10 cellular contexts compared by ENCODE assay signal in the genomic region with DNA sequence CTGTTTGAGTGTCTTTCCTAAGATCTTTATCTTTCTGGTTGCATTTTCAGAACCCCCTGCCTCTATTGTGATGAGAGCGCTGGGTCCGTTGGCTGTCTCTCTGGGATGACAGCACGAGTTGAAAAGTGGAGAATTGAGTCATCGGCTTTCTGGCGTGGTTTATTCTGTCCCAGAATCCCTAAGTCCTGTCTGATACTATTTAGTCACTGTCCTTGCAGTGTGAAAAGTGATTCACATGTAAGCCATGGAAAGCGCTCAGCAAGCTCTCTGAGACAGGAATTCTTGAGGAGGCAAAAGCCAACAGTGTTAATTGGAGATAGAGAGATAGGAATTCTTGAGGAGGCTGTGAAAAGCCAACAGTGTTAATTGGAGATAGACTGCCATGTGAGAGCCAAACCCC.
DNase-seq lines count a peak whose midpoint lies in the region; ATAC-seq, FAIRE-seq and TF ChIP-seq lines count a peak whose summit lies in the region.
"Had no signal": no experiment of that assay in that cellular context is flagged by ENCODE, and none has a peak within 500 bp of the region (broad histone marks: within the 10 kb centered on the region; RNA-seq: fewer than 3 reads in every experiment).

No MANE protein-coding gene starts in this region.

- peak overlapping the region; percentile 22 for H3K4me3 Mint-ChIP-seq in endodermal cell
- H3K4me3 Mint-ChIP-seq: activated CD8-positive, alpha-beta T cell treated with anti-CD3 and anti-CD28 coated beads, Interleukin-2, amount 10 ng/mL, durations not matched to agents 7 days and 5 days had no signal

- H3K4me3 ChIP-seq in endodermal cell (ENCODE audit: low read length) (peak overlapping the region; percentile 39), smooth muscle cell (no peak overlapping the region), lower lobe of right lung (no peak overlapping the region)

- H3K9me3 Mint-ChIP-seq in endodermal cell, result peaks cover 3% of the 10 kb centered on the region

- peak overlapping the region; percentile 15 for H3K9ac ChIP-seq in endodermal cell (ENCODE audit: extremely low read depth, low read length, poor library complexity, severe bottlenecking)
- H3K9ac ChIP-seq in smooth muscle cell (ENCODE audit: low read depth), result peak overlapping the region; percentile 62

- FAIRE-seq in RCC 7860 (lab: Jason Lieb, UNC), result peak; percentile 83

- no peak overlapping the region for H2AFZ ChIP-seq in smooth muscle cell (ENCODE audit: low read depth)

- peaks cover 7% of the 10 kb centered on the region for H3K79me2 ChIP-seq in smooth muscle cell (ENCODE audit: low read depth)

- DNase-seq in activated CD4-positive, alpha-beta T cell treated with anti-CD3 and anti-CD28 coated beads, Interleukin-2, amount 50 U/mL, for 48 hours, result peak; percentile 48 to 63
- DNase-seq in activated CD4-positive, alpha-beta T cell treated with anti-CD3 and anti-CD28 coated beads, Interleukin-2, amount 50 U/mL, for 4 hours, result no peak
- DNase-seq in RCC 7860 (ENCODE audit: low spot score) (peak; percentile 87), endodermal cell (peak; percentile 85), smooth muscle cell (lab: John Stamatoyannopoulos, UW; ENCODE audit: unreplicated experiment) (no peak), activated gamma-delta T cell (lab: John Stamatoyannopoulos, UW) (no peak), lower lobe of right lung (no peak)
- DNase-seq: activated CD8-positive, alpha-beta T cell treated with anti-CD3 and anti-CD28 coated beads, Interleukin-2, amount 10 ng/mL, durations not matched to agents 7 days and 5 days; left ventricle myocardium superior had no signal

- H3K27me3 ChIP-seq in endodermal cell (ENCODE audit: control insufficient read depth, insufficient read depth, low read length, poor library complexity, severe bottlenecking) (no peaks in the 10 kb centered on the region), smooth muscle cell (ENCODE audit: low read depth) (no peaks in the 10 kb centered on the region), lower lobe of right lung (ENCODE audit: low read depth) (no peaks in the 10 kb centered on the region)

- peak overlapping the region; percentile 76 for H3K4me2 ChIP-seq in smooth muscle cell

- H3K27ac ChIP-seq in endodermal cell (ENCODE audit: low read depth, low read length) (no peak overlapping the region), smooth muscle cell (ENCODE audit: low read depth) (peak overlapping the region; percentile 91), lower lobe of right lung (no peak overlapping the region)

- ATAC-seq in HG02973 (IDR thresholded peaks at IDR 0.05; ENCODE audit: unreplicated experiment) (no peak), lower lobe of right lung (no peak)
- ATAC-seq: activated CD8-positive, alpha-beta T cell treated with anti-CD3 and anti-CD28 coated beads, Interleukin-2, amount 10 ng/mL, durations not matched to agents 7 days and 5 days; left ventricle myocardium superior had no signal

- peaks cover 26% of the 10 kb centered on the region for H3F3A ChIP-seq in smooth muscle cell (ENCODE audit: low read depth)

- H3K36me3 ChIP-seq in endodermal cell (ENCODE audit: control insufficient read depth, insufficient read depth, low read length), result no peaks in the 10 kb centered on the region
- H3K36me3 ChIP-seq in smooth muscle cell (ENCODE audit: low read depth), result no peaks in the 10 kb centered on the region
- no peaks in the 10 kb centered on the region for H3K36me3 ChIP-seq in lower lobe of right lung

- 53 to 61% methylated on average over 5 to 6 of the region's 6 CpGs for WGBS in endodermal cell (ENCODE audit: insufficient coverage in 1 of 2, insufficient read length in 1 of 2), 2 experiments
- 7% methylated on average over 6 of the region's 6 CpGs for WGBS in smooth muscle cell (ENCODE audit: low lambda C conversion rate)

- H3K4me1 ChIP-seq in endodermal cell (ENCODE audit: control insufficient read depth, insufficient read depth, low read length) (peaks cover 39% of the 10 kb centered on the region), smooth muscle cell (ENCODE audit: low read depth) (peaks cover 19% of the 10 kb centered on the region), lower lobe of right lung (peaks cover 17% of the 10 kb centered on the region)

- H4K20me1 ChIP-seq in smooth muscle cell (ENCODE audit: low read depth), result no peaks in the 10 kb centered on the region

- TF ChIP-seq CTCF in endodermal cell (conservative IDR thresholded peaks at IDR 0.05), result no peak
- no peak for TF ChIP-seq CTCF in smooth muscle cell (IDR thresholded peaks at IDR 0.05; ENCODE audit: borderline replicate concordance, insufficient read depth, poor library complexity, severe bottlenecking)
- TF ChIP-seq CTCF in lower lobe of right lung (IDR thresholded peaks at IDR 0.05), result no peak

- intact Hi-C loops in lower lobe of right lung (cut with DNase I), result no loop called here

- no peaks in the 10 kb centered on the region for H3K27me3 Mint-ChIP-seq in endodermal cell (ENCODE audit: insufficient read depth)

- H3K4me1 Mint-ChIP-seq in endodermal cell, result peaks cover 60% of the 10 kb centered on the region

- H3K36me3 Mint-ChIP-seq in endodermal cell (ENCODE audit: low read depth), result peaks cover 6% of the 10 kb centered on the region

- peak overlapping the region; percentile 95 for H3K27ac Mint-ChIP-seq in endodermal cell
- H3K27ac Mint-ChIP-seq: activated CD8-positive, alpha-beta T cell treated with anti-CD3 and anti-CD28 coated beads, Interleukin-2, amount 10 ng/mL, durations not matched to agents 7 days and 5 days had no signal

- H3K9me3 ChIP-seq in endodermal cell (ENCODE audit: control insufficient read depth, low read length), result no peaks in the 10 kb centered on the region
- no peaks in the 10 kb centered on the region for H3K9me3 ChIP-seq in smooth muscle cell (replicated peaks; ENCODE audit: low read depth)
- no peaks in the 10 kb centered on the region for H3K9me3 ChIP-seq in lower lobe of right lung

Comparison
In these comparisons a context has a peak if more than half of its experiments do, and no peak if none do; other contexts are left out.
1. DNase-seq: peak in activated CD4-positive, alpha-beta T cell treated with anti-CD3 and anti-CD28 coated beads, Interleukin-2, amount 50 U/mL, for 48 hours (2 of 2), RCC 7860 (single experiment) and endodermal cell (single experiment); none in activated CD4-positive, alpha-beta T cell treated with anti-CD3 and anti-CD28 coated beads, Interleukin-2, amount 50 U/mL, for 4 hours (0 of 2), smooth muscle cell (single experiment), activated gamma-delta T cell (single experiment) and lower lobe of right lung (single experiment).